ENCODE assay signal across 1 cellular context in genomic region chr3:148707596-148708386, GRCh38.
TF ChIP-seq lines count a peak whose summit lies in the region.

No MANE protein-coding gene starts in this region.

TF ChIP-seq in HCT116, 20 proteins besides CTCF, POLR2A, EP300 and RAD21 (continued from another document):
- no peak for TF ChIP-seq YY1 (IDR thresholded peaks at IDR 0.05; ENCODE audit: extremely low read depth, insufficient replicate concordance, low read depth, low read length)
TF ChIP-seq in HCT116: peak in this region for 0.
